Comparison of ENCODE assay signal across 16 cellular contexts in genomic region chr16:87698676-87699179, GRCh38.
DNase-seq lines count a peak whose midpoint lies in the region; ATAC-seq and TF ChIP-seq lines count a peak whose summit lies in the region.
"Had no signal": no experiment of that assay in that cellular context is flagged by ENCODE, and none has a peak within 500 bp of the region (broad histone marks: within the 10 kb centered on the region; RNA-seq: fewer than 3 reads in every experiment).

No MANE protein-coding gene starts in this region.

- no peak for DNase-seq in activated naive CD4-positive, alpha-beta T cell treated with anti-CD3 and anti-CD28 coated beads for 36 hours
- DNase-seq in activated naive CD4-positive, alpha-beta T cell (lab: John Stamatoyannopoulos, UW), result no peak
- peak; percentile 24 for DNase-seq in activated CD4-positive, alpha-beta memory T cell treated with anti-CD3 and anti-CD28 coated beads, Interleukin-2, amount 10 ng/mL, durations not matched to agents 7 days and 5 days
- no peak for DNase-seq in naive thymus-derived CD8-positive, alpha-beta T cell
- DNase-seq in glomerular visceral epithelial cell (ENCODE audit: extremely low spot score) (no peak), type B pancreatic cell (ENCODE audit: extremely low spot score, unreplicated experiment) (no peak), prostate gland (ENCODE audit: low spot score) (no peak)
- DNase-seq: effector CD4-positive, alpha-beta T cell; GF-D8; NCI-H446; SJCRH30 had no signal

- no peaks in the 10 kb centered on the region for H3K4me1 ChIP-seq in prostate gland (replicated peaks)
- H3K4me1 ChIP-seq: parathyroid adenoma had no signal

- peaks cover 21% of the 10 kb centered on the region for H3K36me3 Mint-ChIP-seq in activated naive CD4-positive, alpha-beta T cell treated with anti-CD3 and anti-CD28 coated beads for 36 hours (ENCODE audit: low read depth)
- H3K36me3 Mint-ChIP-seq in activated CD4-positive, alpha-beta memory T cell treated with anti-CD3 and anti-CD28 coated beads, Interleukin-2, amount 10 ng/mL, durations not matched to agents 7 days and 5 days (ENCODE audit: low read depth), result peaks cover 37% of the 10 kb centered on the region
- peaks cover 0 to 28% (median 1%) of the 10 kb centered on the region in 3 donors for H3K36me3 Mint-ChIP-seq in naive thymus-derived CD8-positive, alpha-beta T cell
- no peaks in the 10 kb centered on the region for H3K36me3 Mint-ChIP-seq in type B pancreatic cell

- POLR2A ChIA-PET in activated CD4-positive, alpha-beta memory T cell treated with anti-CD3 and anti-CD28 coated beads, Interleukin-2, amount 10 ng/mL, durations not matched to agents 7 days and 5 days (lab: Charles Lee), result no interaction called here
- POLR2A ChIA-PET in naive thymus-derived CD8-positive, alpha-beta T cell (lab: Charles Lee), result interaction anchor here (0.7 to 1.5 kb wide), 2 partner anchors 8 to 15 kb away, joined by 3 to 4 read pairs; no protein-coding TSS in a partner anchor

- H3K4me3 Mint-ChIP-seq in activated naive CD4-positive, alpha-beta T cell treated with anti-CD3 and anti-CD28 coated beads for 36 hours, result no peak overlapping the region
- H3K4me3 Mint-ChIP-seq in activated CD4-positive, alpha-beta memory T cell treated with anti-CD3 and anti-CD28 coated beads, Interleukin-2, amount 10 ng/mL, durations not matched to agents 7 days and 5 days, result no peak overlapping the region
- peak overlapping the region in 1 of 10 donors; percentile 64 for H3K4me3 Mint-ChIP-seq in naive thymus-derived CD8-positive, alpha-beta T cell
- no peak overlapping the region for H3K4me3 Mint-ChIP-seq in type B pancreatic cell
- H3K4me3 Mint-ChIP-seq: stimulated activated naive CD8-positive, alpha-beta T cell treated with anti-CD3 and anti-CD28 coated beads, Interleukin-15, Interleukin-2, amounts not matched to agents 100 ng/mL and 50 ng/mL, for 24 hours had no signal

- CTCF ChIA-PET in activated naive CD4-positive, alpha-beta T cell treated with anti-CD3 and anti-CD28 coated beads for 36 hours (lab: Charles Lee), result no interaction called here
- CTCF ChIA-PET in activated CD4-positive, alpha-beta memory T cell treated with anti-CD3 and anti-CD28 coated beads, Interleukin-2, amount 10 ng/mL, durations not matched to agents 7 days and 5 days (lab: Charles Lee), result no interaction called here

- H3K4me3 ChIP-seq in prostate gland, result no peak overlapping the region
- H3K4me3 ChIP-seq: cardiac muscle cell, hepatocyte, SJCRH30 had no signal

- no peaks in the 10 kb centered on the region for H3K36me3 ChIP-seq in prostate gland
- H3K36me3 ChIP-seq: SJCRH30 had no signal

- H3K27ac ChIP-seq in prostate gland, result no peak overlapping the region
- H3K27ac ChIP-seq: cardiac muscle cell, hepatocyte, parathyroid adenoma, SJCRH30 had no signal

- ATAC-seq in GM21529 (IDR thresholded peaks at IDR 0.05; ENCODE audit: unreplicated experiment), result peak; percentile 33
- ATAC-seq in naive thymus-derived CD8-positive, alpha-beta T cell, result no peak

- H3K27ac Mint-ChIP-seq in activated naive CD4-positive, alpha-beta T cell treated with anti-CD3 and anti-CD28 coated beads for 36 hours, result peak overlapping the region; percentile 46
- peak overlapping the region; percentile 74 for H3K27ac Mint-ChIP-seq in activated CD4-positive, alpha-beta memory T cell treated with anti-CD3 and anti-CD28 coated beads, Interleukin-2, amount 10 ng/mL, durations not matched to agents 7 days and 5 days
- peak overlapping the region in 6 of 10 donors; percentile 28 to 81 (median 62) for H3K27ac Mint-ChIP-seq in naive thymus-derived CD8-positive, alpha-beta T cell
- H3K27ac Mint-ChIP-seq in type B pancreatic cell, result no peak overlapping the region
- H3K27ac Mint-ChIP-seq: stimulated activated naive CD8-positive, alpha-beta T cell treated with anti-CD3 and anti-CD28 coated beads, Interleukin-15, Interleukin-2, amounts not matched to agents 100 ng/mL and 50 ng/mL, for 24 hours had no signal

- intact Hi-C loops in activated naive CD4-positive, alpha-beta T cell treated with anti-CD3 and anti-CD28 coated beads for 36 hours (cut with micrococcal nuclease), result no loop called here
- intact Hi-C loops in prostate gland (cut with DNase I), result no loop called here

- H3K9me3 ChIP-seq in prostate gland, result no peaks in the 10 kb centered on the region
- H3K9me3 ChIP-seq: SJCRH30 had no signal

- H3K27me3 ChIP-seq in prostate gland (replicated peaks; ENCODE audit: insufficient read depth), result no peaks in the 10 kb centered on the region
- H3K27me3 ChIP-seq: cardiac muscle cell, hepatocyte, SJCRH30 had no signal

- no peak for TF ChIP-seq POLR2A in prostate gland (IDR thresholded peaks at IDR 0.05)

- H3K4me1 Mint-ChIP-seq in activated naive CD4-positive, alpha-beta T cell treated with anti-CD3 and anti-CD28 coated beads for 36 hours (ENCODE audit: low read depth), result peaks cover 40% of the 10 kb centered on the region
- peaks cover 55% of the 10 kb centered on the region for H3K4me1 Mint-ChIP-seq in activated CD4-positive, alpha-beta memory T cell treated with anti-CD3 and anti-CD28 coated beads, Interleukin-2, amount 10 ng/mL, durations not matched to agents 7 days and 5 days
- peaks cover 13 to 52% (median 42%) of the 10 kb centered on the region in 4 donors for H3K4me1 Mint-ChIP-seq in naive thymus-derived CD8-positive, alpha-beta T cell
- H3K4me1 Mint-ChIP-seq in type B pancreatic cell (ENCODE audit: unreplicated experiment), result no peaks in the 10 kb centered on the region

- TF ChIP-seq CTCF in type B pancreatic cell (conservative IDR thresholded peaks at IDR 0.05) (no peak), prostate gland (IDR thresholded peaks at IDR 0.05) (no peak)

- 92% methylated on average over 19 of the region's 19 CpGs for WGBS in prostate gland

- no peaks in the 10 kb centered on the region for H3K27me3 Mint-ChIP-seq in activated naive CD4-positive, alpha-beta T cell treated with anti-CD3 and anti-CD28 coated beads for 36 hours (ENCODE audit: low read depth)
- H3K27me3 Mint-ChIP-seq in activated CD4-positive, alpha-beta memory T cell treated with anti-CD3 and anti-CD28 coated beads, Interleukin-2, amount 10 ng/mL, durations not matched to agents 7 days and 5 days, result no peaks in the 10 kb centered on the region
- no peaks in the 10 kb centered on the region for H3K27me3 Mint-ChIP-seq in naive thymus-derived CD8-positive, alpha-beta T cell
- H3K27me3 Mint-ChIP-seq in type B pancreatic cell, result no peaks in the 10 kb centered on the region
- H3K27me3 Mint-ChIP-seq: stimulated activated naive CD8-positive, alpha-beta T cell treated with anti-CD3 and anti-CD28 coated beads, Interleukin-15, Interleukin-2, amounts not matched to agents 100 ng/mL and 50 ng/mL, for 24 hours had no signal

- H3K9me3 Mint-ChIP-seq in activated naive CD4-positive, alpha-beta T cell treated with anti-CD3 and anti-CD28 coated beads for 36 hours, result no peaks in the 10 kb centered on the region
- H3K9me3 Mint-ChIP-seq in activated CD4-positive, alpha-beta memory T cell treated with anti-CD3 and anti-CD28 coated beads, Interleukin-2, amount 10 ng/mL, durations not matched to agents 7 days and 5 days, result no peaks in the 10 kb centered on the region
- no peaks in the 10 kb centered on the region for H3K9me3 Mint-ChIP-seq in naive thymus-derived CD8-positive, alpha-beta T cell
- H3K9me3 Mint-ChIP-seq in type B pancreatic cell, result no peaks in the 10 kb centered on the region
- H3K9me3 Mint-ChIP-seq: stimulated activated naive CD8-positive, alpha-beta T cell treated with anti-CD3 and anti-CD28 coated beads, Interleukin-15, Interleukin-2, amounts not matched to agents 100 ng/mL and 50 ng/mL, for 24 hours had no signal
